In the genomic region with DNA sequence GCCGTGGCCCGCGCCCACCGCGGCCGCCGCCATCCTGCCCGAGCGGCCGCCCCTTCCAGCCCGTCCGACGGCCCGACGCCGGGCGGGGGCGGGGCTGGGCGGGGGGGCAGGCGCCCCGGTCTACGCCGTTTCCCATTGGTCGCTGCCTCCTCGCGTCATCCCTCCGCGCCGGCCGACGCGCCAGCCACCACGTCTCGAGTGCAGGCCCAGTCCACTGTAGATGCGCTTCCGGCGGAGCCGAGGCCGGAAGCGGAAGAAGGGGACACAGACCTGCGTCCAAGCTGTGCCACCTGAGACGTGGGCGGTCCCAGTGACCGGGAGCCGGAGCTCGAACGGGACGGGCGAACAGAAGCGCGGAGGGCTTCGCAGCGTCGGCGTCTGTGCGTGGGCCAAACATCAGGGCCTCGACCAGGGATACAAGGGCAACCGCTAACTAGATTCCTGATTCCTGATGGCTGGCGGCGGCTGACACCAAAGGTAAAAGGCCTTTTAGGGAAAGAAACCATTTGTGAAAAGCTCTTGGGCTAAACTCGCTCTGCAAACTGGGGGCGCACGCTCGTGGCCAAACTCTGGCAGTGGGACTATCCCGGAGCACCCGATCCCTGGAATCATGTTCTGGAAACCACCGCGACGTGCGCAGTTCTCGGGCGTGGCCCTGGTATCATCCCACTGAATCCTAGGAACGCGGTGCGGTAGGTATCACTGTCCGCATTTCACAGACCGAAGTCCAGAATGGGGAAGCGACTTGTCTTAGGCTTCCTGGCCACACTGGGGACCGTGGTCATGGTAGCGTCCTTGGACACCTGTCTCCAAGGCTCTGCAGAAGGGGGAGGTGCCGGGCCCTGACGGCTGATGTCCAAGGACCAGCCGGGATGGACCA, we compare ENCODE assay signal across 8 cellular contexts. TPM values are rescaled to one million over a fixed set of nuclear protein-coding genes. Genes with fewer than 3 reads are reported as not detected.
A peak's percentile ranks its signal among the peaks of the same experiment; 100 is the strongest.
DNase-seq lines count a peak whose midpoint lies in the region; ATAC-seq and TF ChIP-seq lines count a peak whose summit lies in the region.

Gene SLC35E1 (minus strand): TSS at position 84 of the 880 bp plus-strand sequence. CDS start 51 bp downstream, at position 33.

- no peak for TF ChIP-seq CTCF in GM13977 (IDR thresholded peaks at IDR 0.05; ENCODE audit: extremely low read depth, insufficient read depth, missing control alignments)
- no peak for TF ChIP-seq CTCF in adrenal gland (IDR thresholded peaks at IDR 0.05)
- no peak for TF ChIP-seq CTCF in heart left ventricle (IDR thresholded peaks at IDR 0.05)
- no peak for TF ChIP-seq CTCF in transverse colon (IDR thresholded peaks at IDR 0.05)

- H3K27me3 ChIP-seq in adrenal gland (no peaks in the 10 kb centered on the region), heart left ventricle (no peaks in the 10 kb centered on the region), transverse colon (no peaks in the 10 kb centered on the region)

- in situ Hi-C loops in GM13977 (cut with MboI; ENCODE audit: low pct_unique_long_range_greater_than_20kb, low sequenced_read_pairs, unreplicated experiment) (no loop called here), transverse colon (cut with MboI; ENCODE audit: low pct_ligation_motif_present in 1 of 4, low pct_unique_long_range_greater_than_20kb in 1 of 4, low sequenced_read_pairs in 3 of 4) (no loop called here)

- H3K27ac ChIP-seq in adrenal gland (peak within 1 kb of the TSS; percentile 74 to 94 (median 79)), heart left ventricle (peak within 1 kb of the TSS; percentile 35 to 93 (median 86)), transverse colon (peak within 1 kb of the TSS; percentile 90 to 95 (median 91))

- DNase-seq in GM13977 (ENCODE audit: low spot score) (peak; percentile 100), NCI-H1436 treated with DMSO at 0.1 percent for 48 hours (lab: John Stamatoyannopoulos, UW) (peak; percentile 77), T-helper 1 cell (peak; percentile 84 to 96 (median 86)), adrenal gland (peak; percentile 96 to 98 (median 97)), heart left ventricle (peak; percentile 94 to 98 (median 97)), pons (ENCODE audit: low spot score) (peak; percentile 94), transverse colon (peak; percentile 97)

- TF ChIP-seq POLR2A in adrenal gland (IDR thresholded peaks at IDR 0.05) (peak; percentile 86 to 93), heart left ventricle (IDR thresholded peaks at IDR 0.05) (peak in 1 of 2 donors; percentile 70), transverse colon (IDR thresholded peaks at IDR 0.05) (peak; percentile 86)

- H3K9me3 ChIP-seq in adrenal gland (replicated peaks in 1 of 3) (no peaks in the 10 kb centered on the region), heart left ventricle (no peaks in the 10 kb centered on the region), transverse colon (no peaks in the 10 kb centered on the region)

- H3K4me3 ChIP-seq in adrenal gland (peak within 1 kb of the TSS; percentile 21 to 99 (median 64)), heart left ventricle (peak within 1 kb of the TSS; percentile 69 to 98 (median 85)), transverse colon (peak within 1 kb of the TSS; percentile 77 to 93 (median 89))

- ATAC-seq in HG02852 (IDR thresholded peaks at IDR 0.05; ENCODE audit: unreplicated experiment) (peak; percentile 84), heart left ventricle (peak; percentile 96 to 99 (median 98))

- intact Hi-C loops in adrenal gland (cut with DNase I) (loop anchor here in 1 of 2 donors (10.0 kb wide), 1 partner anchor 52 kb away; the partner anchor contains the start of gene MED26), heart left ventricle (cut with DNase I) (loop anchor here in 7 of 10 donors (1.0 to 5.0 kb wide), 5 partner anchors 30 to 320 kb away; partner anchors contain the start of genes MED26 (in 5 of the 7), CHERP (in 1 of the 7) and SMIM7 (in 1 of the 7)), transverse colon (cut with DNase I; ENCODE audit: low total_unique reads) (loop anchor here (10.0 kb wide), 1 partner anchor 52 kb away; the partner anchor contains the start of gene MED26)

- 0 to 5% (median 0%) methylated on average over 11 to 83 of the region's 83 CpGs for WGBS in adrenal gland, 4 donors
- WGBS in heart left ventricle, 4 donors: 0% methylated on average over 20 to 83 of the region's 83 CpGs
- WGBS in transverse colon (ENCODE audit: low coverage in 1 of 2), 2 donors: 0% methylated on average over 72 of the region's 83 CpGs; no CpG with 5 or more reads in 1 of the 2 donors

- H3K36me3 ChIP-seq in adrenal gland (replicated peaks in 1 of 2) (peaks cover 0 to 31% of the 10 kb centered on the region in 2 donors), heart left ventricle (peaks cover 0 to 67% (median 35%) of the 10 kb centered on the region in 9 donors), transverse colon (peaks cover 0 to 5% (median 2%) of the 10 kb centered on the region in 4 donors)

- peak; percentile 28 for TF ChIP-seq EP300 in transverse colon (IDR thresholded peaks at IDR 0.05; ENCODE audit: low read depth)

- H3K4me1 ChIP-seq in adrenal gland (replicated peaks in 1 of 2): peaks cover 16 to 32% of the 10 kb centered on the region in 2 donors
- peaks cover 7 to 54% (median 27%) of the 10 kb centered on the region in 12 donors for H3K4me1 ChIP-seq in heart left ventricle
- H3K4me1 ChIP-seq in transverse colon: peaks cover 16 to 34% (median 27%) of the 10 kb centered on the region in 4 donors

RNA-seq across cellular contexts. Expression of gene SLC35E1, which starts in this region (rescaled TPM):
- total RNA-seq in adrenal gland: 10 to 100 TPM; 22.6 to 49.8 (median 40.2) TPM
- polyA plus RNA-seq in adrenal gland: 10 to 100 TPM; 22.0 to 43.1 (median 26.8) TPM
- total RNA-seq in heart left ventricle: 10 to 100 TPM; 20.4 to 44.0 (median 24.0) TPM
- polyA plus RNA-seq in heart left ventricle: 10 to 100 TPM; 21.2 to 33.9 TPM
- total RNA-seq in transverse colon: 10 to 100 TPM; 31.0 to 56.1 (median 42.8) TPM

Comparison
In these comparisons a context has a peak if more than half of its experiments do, and no peak if none do; other contexts are left out.
1. Peak in every context shown above with its lines: DNase-seq, ATAC-seq, H3K4me3 ChIP-seq and H3K27ac ChIP-seq.